8 cellular contexts compared by ENCODE assay signal in the genomic region with DNA sequence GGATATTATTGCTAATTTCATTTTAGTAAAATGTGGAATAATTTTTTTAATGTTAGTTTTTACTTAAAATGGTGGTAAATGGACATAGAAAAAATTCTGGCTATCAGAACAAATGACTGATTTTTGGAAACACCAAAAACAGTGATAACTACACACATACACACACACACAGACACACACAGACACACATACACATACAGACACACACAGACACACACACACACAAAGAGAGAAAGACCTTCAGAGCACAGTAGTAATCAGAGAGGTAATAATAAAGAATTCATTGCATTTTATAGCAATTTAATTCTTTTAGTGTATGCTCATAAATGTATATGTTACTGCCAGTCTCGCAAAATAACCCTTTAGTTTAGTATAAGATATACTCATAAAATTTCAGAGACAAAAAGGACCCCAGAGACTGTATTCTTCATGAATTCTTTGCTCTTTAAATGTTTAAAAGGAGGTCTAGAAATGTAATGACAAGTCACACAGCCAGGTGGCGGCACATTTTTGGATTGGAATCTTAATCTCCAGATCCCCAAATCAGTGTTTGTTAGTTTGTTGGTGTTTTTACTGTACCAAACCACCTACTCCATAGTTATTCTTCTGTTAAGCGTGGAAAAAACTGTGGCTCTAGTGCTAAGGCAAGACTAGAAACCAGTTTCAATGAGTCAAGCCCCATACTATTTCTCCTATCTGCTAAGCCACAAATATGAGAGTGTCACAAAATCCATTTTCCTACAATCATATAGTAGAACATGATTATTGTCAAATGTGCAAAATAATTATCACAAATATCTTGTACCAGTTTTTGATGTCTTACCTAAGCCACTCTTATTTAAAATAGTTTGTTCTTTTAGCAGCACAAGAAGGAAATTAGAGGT.
DNase-seq lines count a peak whose midpoint lies in the region; ATAC-seq and TF ChIP-seq lines count a peak whose summit lies in the region.

No MANE protein-coding gene starts in this region.

- WGBS in aorta, 2 donors, result 61 to 72% methylated on average over 3 of the region's 3 CpGs

- H3K36me3 ChIP-seq in cardiac muscle cell (no peaks in the 10 kb centered on the region), aorta (ENCODE audit: control insufficient read depth in 1 of 2, insufficient read depth in 2 of 2, low read length in 1 of 2) (no peaks in the 10 kb centered on the region)

- H3K27ac ChIP-seq in cardiac muscle cell, result no peak overlapping the region
- no peak overlapping the region for H3K27ac ChIP-seq in aorta (ENCODE audit: low read depth in 1 of 2, low read length in 2 of 2)

- H3K27me3 ChIP-seq in cardiac muscle cell (no peaks in the 10 kb centered on the region), aorta (ENCODE audit: control insufficient read depth in 1 of 2, insufficient read depth in 2 of 2, low read length in 1 of 2) (no peaks in the 10 kb centered on the region)

- no peaks in the 10 kb centered on the region for H3K9me3 ChIP-seq in cardiac muscle cell (ENCODE audit: low read depth)
- H3K9me3 ChIP-seq in aorta (ENCODE audit: control insufficient read depth, low read length), result no peaks in the 10 kb centered on the region

- intact Hi-C loops in cardiac septum (cut with DNase I), result no loop called here
- intact Hi-C loops in aorta (cut with DNase I), result loop anchor here (10.0 kb wide), 2 partner anchors 180 to 190 kb away; no protein-coding TSS in a partner anchor

- in situ Hi-C loops in astrocyte of the spinal cord (cut with HindIII; ENCODE audit: low sequenced_read_pairs), result no loop called here

- peak; percentile 48 to 62 for DNase-seq in cardiac muscle cell (ENCODE audit: low read depth in 1 of 2, low spot score in 1 of 2)
- no peak for DNase-seq in cardiac septum (ENCODE audit: low spot score)
- peak; percentile 52 to 59 for DNase-seq in Kasumi-1 (lab: John Stamatoyannopoulos, UW)
- DNase-seq in astrocyte of the spinal cord (ENCODE audit: low read depth, low spot score), result peak; percentile 47
- DNase-seq in lung microvascular endothelial cell (ENCODE audit: low read depth in 2 of 2), result peak; percentile 39 to 48
- DNase-seq in aorta, result no peak

- TF ChIP-seq CTCF in cardiac muscle cell (IDR thresholded peaks at IDR 0.05; ENCODE audit: low read depth, low read length), result peak; percentile 55
- TF ChIP-seq CTCF in astrocyte of the spinal cord (IDR thresholded peaks at IDR 0.05; ENCODE audit: low read depth, low read length), result peak; percentile 41

- ATAC-seq in HG03378 (IDR thresholded peaks at IDR 0.05; ENCODE audit: unreplicated experiment), result no peak
- ATAC-seq in GM21390 (IDR thresholded peaks at IDR 0.05; ENCODE audit: unreplicated experiment), result no peak
- no peak for ATAC-seq in aorta (ENCODE audit: low FRiP score)

- H3K4me3 ChIP-seq in cardiac muscle cell (no peak overlapping the region), astrocyte of the spinal cord (ENCODE audit: low read depth, low read length) (no peak overlapping the region), aorta (ENCODE audit: low read length in 2 of 2) (no peak overlapping the region)

- H3K4me1 ChIP-seq in cardiac muscle cell (ENCODE audit: low read depth) (peaks cover 5% of the 10 kb centered on the region), aorta (ENCODE audit: control insufficient read depth in 1 of 2, insufficient read depth in 2 of 2, low read length in 2 of 2) (peaks cover 0 to 2% of the 10 kb centered on the region in 2 donors)

Comparison
In these comparisons a context has a peak if more than half of its experiments do, and no peak if none do; other contexts are left out.
1. DNase-seq: peak in cardiac muscle cell (2 of 2), Kasumi-1 (2 of 2), astrocyte of the spinal cord (single experiment) and lung microvascular endothelial cell (2 of 2); none in cardiac septum (single experiment) and aorta (0 of 2).